ENCODE assay signal across 8 cellular contexts in genomic region chr10:80504158-80504811, GRCh38. TPM values are rescaled to one million over a fixed set of nuclear protein-coding genes. Genes with fewer than 3 reads are reported as not detected.
DNase-seq lines count a peak whose midpoint lies in the region; ATAC-seq and TF ChIP-seq lines count a peak whose summit lies in the region.

No MANE protein-coding gene starts in this region.

- H3K4me3 ChIP-seq in breast epithelium = no peak overlapping the region
- H3K4me3 ChIP-seq in lower lobe of right lung = no peak overlapping the region
- H3K4me3 ChIP-seq in upper lobe of left lung = no peak overlapping the region
- no peak overlapping the region for H3K4me3 ChIP-seq in MM.1S (ENCODE audit: low read length)

- no peaks in the 10 kb centered on the region for H3K36me3 ChIP-seq in breast epithelium
- H3K36me3 ChIP-seq in lower lobe of right lung = peaks cover 40% of the 10 kb centered on the region
- peaks cover 7 to 45% (median 16%) of the 10 kb centered on the region in 4 donors for H3K36me3 ChIP-seq in upper lobe of left lung
- no peaks in the 10 kb centered on the region for H3K36me3 ChIP-seq in MM.1S (replicated peaks; ENCODE audit: insufficient read depth, low read length)

- intact Hi-C loops in activated naive CD4-positive, alpha-beta T cell treated with anti-CD3 and anti-CD28 coated beads for 36 hours (cut with micrococcal nuclease) = no loop called here
- intact Hi-C loops in breast epithelium (cut with DNase I; ENCODE audit: low total_unique reads) (loop anchor here (5.0 kb wide), 1 partner anchor 42 kb away; no protein-coding TSS in a partner anchor), lower lobe of right lung (cut with DNase I) (loop anchor here (10.0 kb wide), 1 partner anchor 59 kb away; no protein-coding TSS in a partner anchor)

- no peak overlapping the region for H3K4me2 ChIP-seq in MM.1S (ENCODE audit: low read depth, low read length)

- 48 to 64% methylated on average over 6 to 7 of the region's 7 CpGs for WGBS in upper lobe of left lung, 2 donors

- no peaks in the 10 kb centered on the region for H4K20me1 ChIP-seq in MM.1S (ENCODE audit: insufficient read depth, low read length)

- peaks cover 64% of the 10 kb centered on the region for H3K4me1 Mint-ChIP-seq in activated naive CD4-positive, alpha-beta T cell treated with anti-CD3 and anti-CD28 coated beads for 36 hours (ENCODE audit: low read depth)

- TF ChIP-seq CTCF in breast epithelium (IDR thresholded peaks at IDR 0.05) (no peak), lower lobe of right lung (IDR thresholded peaks at IDR 0.05) (no peak), upper lobe of left lung (IDR thresholded peaks at IDR 0.05) (no peak), MM.1S (IDR thresholded peaks at IDR 0.05; ENCODE audit: low read length) (no peak)

- no peaks in the 10 kb centered on the region for H3K9me3 Mint-ChIP-seq in activated naive CD4-positive, alpha-beta T cell treated with anti-CD3 and anti-CD28 coated beads for 36 hours

- peaks cover 32 to 42% of the 10 kb centered on the region in 2 donors for H3K4me1 ChIP-seq in breast epithelium
- peaks cover 97% of the 10 kb centered on the region for H3K4me1 ChIP-seq in lower lobe of right lung
- peaks cover 90 to 99% (median 96%) of the 10 kb centered on the region in 4 donors for H3K4me1 ChIP-seq in upper lobe of left lung
- H3K4me1 ChIP-seq in MM.1S (ENCODE audit: low read length) = no peaks in the 10 kb centered on the region

- peaks cover 13% of the 10 kb centered on the region for H3K36me3 Mint-ChIP-seq in activated naive CD4-positive, alpha-beta T cell treated with anti-CD3 and anti-CD28 coated beads for 36 hours (ENCODE audit: low read depth)

- no peak overlapping the region for H3K9ac ChIP-seq in MM.1S (ENCODE audit: low read length)

- no peak overlapping the region for H3K4me3 Mint-ChIP-seq in activated naive CD4-positive, alpha-beta T cell treated with anti-CD3 and anti-CD28 coated beads for 36 hours

- no peaks in the 10 kb centered on the region for H3F3A ChIP-seq in MM.1S (ENCODE audit: insufficient read depth, low read length)

- no peak overlapping the region for H2AFZ ChIP-seq in MM.1S (ENCODE audit: low read length)

- CTCF ChIA-PET in activated naive CD4-positive, alpha-beta T cell treated with anti-CD3 and anti-CD28 coated beads for 36 hours (lab: Charles Lee) = interaction anchor here (0.5 to 21.2 kb wide), 13 partner anchors 10 to 401 kb away, joined by 3 to 916 read pairs (median 9); partner anchors contain the start of genes PRXL2A and TSPAN14

- TF ChIP-seq EP300 in upper lobe of left lung (IDR thresholded peaks at IDR 0.05) = no peak

- ATAC-seq in lower lobe of right lung = peak; percentile 9 to 50
- ATAC-seq in upper lobe of left lung (ENCODE audit: low FRiP score in 2 of 2) = peak; percentile 36 to 46

- DNase-seq in activated naive CD4-positive, alpha-beta T cell treated with anti-CD3 and anti-CD28 coated beads for 36 hours = no peak
- DNase-seq in activated naive CD4-positive, alpha-beta T cell treated with Interleukin-2 at 50 U/mL for 16 hours = no peak
- DNase-seq in breast epithelium (ENCODE audit: low spot score in 2 of 2) (peak in 1 of 2 donors; percentile 20), lower lobe of right lung (no peak), upper lobe of left lung (peak in 1 of 2 donors; percentile 52), MM.1S (no peak), NCI-H1694 (lab: John Stamatoyannopoulos, UW) (no peak)
- DNase-seq in stimulated activated CD4-positive, alpha-beta T cell treated with anti-CD3 and anti-CD28 coated beads, Interleukin-4, amount 100 ng/mL, for 24 hours = no peak

- no peaks in the 10 kb centered on the region for H3K9me2 ChIP-seq in MM.1S (replicated peaks; ENCODE audit: insufficient read depth, low read length)

- H3K27me3 Mint-ChIP-seq in activated naive CD4-positive, alpha-beta T cell treated with anti-CD3 and anti-CD28 coated beads for 36 hours (ENCODE audit: low read depth) = no peaks in the 10 kb centered on the region

- TF ChIP-seq POLR2A in breast epithelium (IDR thresholded peaks at IDR 0.05) (no peak), upper lobe of left lung (IDR thresholded peaks at IDR 0.05) (peak in 1 of 4 donors; percentile 42)

- H3K79me2 ChIP-seq in MM.1S (ENCODE audit: low read length) = no peaks in the 10 kb centered on the region

- peak overlapping the region; percentile 54 for H3K27ac Mint-ChIP-seq in activated naive CD4-positive, alpha-beta T cell treated with anti-CD3 and anti-CD28 coated beads for 36 hours

- H3K9me3 ChIP-seq in breast epithelium = no peaks in the 10 kb centered on the region
- no peaks in the 10 kb centered on the region for H3K9me3 ChIP-seq in lower lobe of right lung
- H3K9me3 ChIP-seq in upper lobe of left lung = no peaks in the 10 kb centered on the region
- no peaks in the 10 kb centered on the region for H3K9me3 ChIP-seq in MM.1S (replicated peaks; ENCODE audit: insufficient read depth, low read length)

- H3K27ac ChIP-seq in breast epithelium (peak overlapping the region; percentile 89 to 92), lower lobe of right lung (peak overlapping the region; percentile 74), upper lobe of left lung (peak overlapping the region; percentile 81 to 92 (median 90)), MM.1S (ENCODE audit: low read length) (no peak overlapping the region)

- no peaks in the 10 kb centered on the region for H3K27me3 ChIP-seq in breast epithelium
- H3K27me3 ChIP-seq in lower lobe of right lung (ENCODE audit: low read depth) = no peaks in the 10 kb centered on the region
- H3K27me3 ChIP-seq in upper lobe of left lung = no peaks in the 10 kb centered on the region
- no peaks in the 10 kb centered on the region for H3K27me3 ChIP-seq in MM.1S (replicated peaks; ENCODE audit: insufficient read depth, low read length)

RNA-seq across cellular contexts. Expression of gene SH2D4B, which starts 33.4 kb away (rescaled TPM):
- total RNA-seq in activated naive CD4-positive, alpha-beta T cell treated with anti-CD3 and anti-CD28 coated beads for 36 hours = under 1 TPM; 0.05 to 0.10 TPM
- total RNA-seq in breast epithelium = under 1 TPM in 2 of 3 donors, not detected in 1; 0.15 to 0.16 TPM
- total RNA-seq in lower lobe of right lung = 1.4 TPM
- total RNA-seq in upper lobe of left lung = 1 to 10 TPM in 1 of 6 donors, under 1 TPM in 4, not detected in 1; 0.15 to 1.0 (median 0.55) TPM

RNA-seq across cellular contexts. Expression of gene TSPAN14, which starts 50.2 kb away (rescaled TPM):
- total RNA-seq in activated naive CD4-positive, alpha-beta T cell treated with anti-CD3 and anti-CD28 coated beads for 36 hours = 10 to 100 TPM; 33.5 to 35.5 TPM
- total RNA-seq in breast epithelium (10 to 100 TPM; 52.8 to 76.8 (median 74.8) TPM), lower lobe of right lung (169 TPM), upper lobe of left lung (100 to 1,000 TPM in 4 of 6 donors, 10 to 100 TPM in 2; 52.1 to 157 (median 111) TPM)
